8 cellular contexts compared by ENCODE assay signal in genomic region chr16:81447383-81448101, GRCh38. TPM values are rescaled to one million over a fixed set of nuclear protein-coding genes. Genes with fewer than 3 reads are reported as not detected.
A peak's percentile ranks its signal among the peaks of the same experiment; 100 is the strongest.
DNase-seq lines count a peak whose midpoint lies in the region; TF ChIP-seq lines count a peak whose summit lies in the region.

No MANE protein-coding gene starts in this region.

- 64% methylated on average over 14 to 15 of the region's 17 CpGs for WGBS in thyroid gland, 2 donors

- peaks cover 2% of the 10 kb centered on the region for H3K9me3 Mint-ChIP-seq in activated naive CD4-positive, alpha-beta T cell treated with anti-CD3 and anti-CD28 coated beads, Interleukin-2, amount 10 ng/mL, durations not matched to agents 7 days and 5 days
- H3K9me3 Mint-ChIP-seq in activated naive CD8-positive, alpha-beta T cell treated with anti-CD3 and anti-CD28 coated beads for 36 hours: peaks cover 11% of the 10 kb centered on the region

- H3K27me3 ChIP-seq in thyroid gland: no peaks in the 10 kb centered on the region

- no peak overlapping the region for H3K27ac Mint-ChIP-seq in activated naive CD4-positive, alpha-beta T cell treated with anti-CD3 and anti-CD28 coated beads, Interleukin-2, amount 10 ng/mL, durations not matched to agents 7 days and 5 days
- no peak overlapping the region for H3K27ac Mint-ChIP-seq in activated naive CD8-positive, alpha-beta T cell treated with anti-CD3 and anti-CD28 coated beads for 36 hours

- H3K4me1 ChIP-seq in thyroid gland: peaks cover 34 to 41% of the 10 kb centered on the region in 2 donors

- no peak for TF ChIP-seq CTCF in thyroid gland (IDR thresholded peaks at IDR 0.05)

- H3K36me3 ChIP-seq in thyroid gland: no peaks in the 10 kb centered on the region

- peaks cover 24% of the 10 kb centered on the region for H3K36me3 Mint-ChIP-seq in activated naive CD4-positive, alpha-beta T cell treated with anti-CD3 and anti-CD28 coated beads, Interleukin-2, amount 10 ng/mL, durations not matched to agents 7 days and 5 days
- peaks cover 25% of the 10 kb centered on the region for H3K36me3 Mint-ChIP-seq in activated naive CD8-positive, alpha-beta T cell treated with anti-CD3 and anti-CD28 coated beads for 36 hours

- TF ChIP-seq POLR2A in thyroid gland (IDR thresholded peaks at IDR 0.05): no peak

- H3K27me3 Mint-ChIP-seq in activated naive CD4-positive, alpha-beta T cell treated with anti-CD3 and anti-CD28 coated beads, Interleukin-2, amount 10 ng/mL, durations not matched to agents 7 days and 5 days: peaks cover 16% of the 10 kb centered on the region
- H3K27me3 Mint-ChIP-seq in activated naive CD8-positive, alpha-beta T cell treated with anti-CD3 and anti-CD28 coated beads for 36 hours: no peaks in the 10 kb centered on the region

- no peak overlapping the region for H3K4me3 ChIP-seq in thyroid gland (replicated peaks in 1 of 3)

- H3K9me3 ChIP-seq in thyroid gland: no peaks in the 10 kb centered on the region

- peaks cover 61% of the 10 kb centered on the region for H3K4me1 Mint-ChIP-seq in activated naive CD4-positive, alpha-beta T cell treated with anti-CD3 and anti-CD28 coated beads, Interleukin-2, amount 10 ng/mL, durations not matched to agents 7 days and 5 days
- H3K4me1 Mint-ChIP-seq in activated naive CD8-positive, alpha-beta T cell treated with anti-CD3 and anti-CD28 coated beads for 36 hours: peaks cover 65% of the 10 kb centered on the region

- peak overlapping the region; percentile 14 to 81 (median 77) for H3K27ac ChIP-seq in thyroid gland

- H3K4me3 Mint-ChIP-seq in activated naive CD4-positive, alpha-beta T cell treated with anti-CD3 and anti-CD28 coated beads, Interleukin-2, amount 10 ng/mL, durations not matched to agents 7 days and 5 days: peak overlapping the region; percentile 85
- H3K4me3 Mint-ChIP-seq in activated naive CD8-positive, alpha-beta T cell treated with anti-CD3 and anti-CD28 coated beads for 36 hours: peak overlapping the region; percentile 90

- DNase-seq in activated naive CD4-positive, alpha-beta T cell treated with anti-CD3 and anti-CD28 coated beads, Interleukin-2, amount 10 ng/mL, durations not matched to agents 7 days and 5 days: no peak
- DNase-seq in activated naive CD4-positive, alpha-beta T cell (lab: John Stamatoyannopoulos, UW): no peak
- no peak for DNase-seq in activated naive CD8-positive, alpha-beta T cell treated with anti-CD3 and anti-CD28 coated beads for 36 hours
- DNase-seq in kidney tubule cell (ENCODE audit: low spot score): peak; percentile 52
- DNase-seq in thyroid gland: peak; percentile 50 to 59
- no peak for DNase-seq in activated CD4-positive, alpha-beta T cell treated with anti-CD3 and anti-CD28 coated beads, Interleukin-2, amount 50 U/mL, for 4 hours
- DNase-seq in GM03348 (ENCODE audit: low spot score): no peak
- no peak for DNase-seq in SHP77 (lab: John Stamatoyannopoulos, UW)

- CTCF ChIA-PET in activated naive CD4-positive, alpha-beta T cell treated with anti-CD3 and anti-CD28 coated beads, Interleukin-2, amount 10 ng/mL, durations not matched to agents 7 days and 5 days (lab: Charles Lee): no interaction called here

- intact Hi-C loops in thyroid gland (cut with DNase I): loop anchor here (5.0 kb wide), 1 partner anchor 95 kb away; no protein-coding TSS in a partner anchor

RNA-seq across cellular contexts. Expression of gene CMIP, which starts 2.9 kb away (rescaled TPM):
- total RNA-seq in activated naive CD8-positive, alpha-beta T cell treated with anti-CD3 and anti-CD28 coated beads for 36 hours: 10 to 100 TPM; 28.1 to 29.7 TPM
- 10 to 100 TPM; 15.5 to 65.9 (median 20.2) TPM for total RNA-seq in thyroid gland

Comparison
In these comparisons a context has a peak if more than half of its experiments do, and no peak if none do; other contexts are left out.
1. DNase-seq: peak in kidney tubule cell (single experiment) and thyroid gland (2 of 2); none in activated naive CD4-positive, alpha-beta T cell treated with anti-CD3 and anti-CD28 coated beads, Interleukin-2, amount 10 ng/mL, durations not matched to agents 7 days and 5 days (single experiment), activated naive CD4-positive, alpha-beta T cell (0 of 4), activated naive CD8-positive, alpha-beta T cell treated with anti-CD3 and anti-CD28 coated beads for 36 hours (single experiment), activated CD4-positive, alpha-beta T cell treated with anti-CD3 and anti-CD28 coated beads, Interleukin-2, amount 50 U/mL, for 4 hours (0 of 2), GM03348 (single experiment) and SHP77 (0 of 2).